20 cellular contexts compared by ENCODE assay signal in genomic region chr7:76278540-76278939, GRCh38. TPM values are rescaled to one million over a fixed set of nuclear protein-coding genes. Genes with fewer than 3 reads are reported as not detected.
DNase-seq lines count a peak whose midpoint lies in the region; ATAC-seq and TF ChIP-seq lines count a peak whose summit lies in the region.
"Had no signal": no experiment of that assay in that cellular context is flagged by ENCODE, and none has a peak within 500 bp of the region (broad histone marks: within the 10 kb centered on the region; RNA-seq: fewer than 3 reads in every experiment).

No MANE protein-coding gene starts in this region.

- no peaks in the 10 kb centered on the region for H3K9me3 Mint-ChIP-seq in activated CD4-positive, alpha-beta T cell treated with anti-CD3 and anti-CD28 coated beads, Interleukin-2, amount 10 ng/mL, durations not matched to agents 24 days and 14 days
- H3K9me3 Mint-ChIP-seq: activated T-cell treated with anti-CD3 and anti-CD28 coated beads, Interleukin-2, amount 50 U/mL, for 24 hours had no signal

- no peak overlapping the region for H3K4me3 Mint-ChIP-seq in activated CD4-positive, alpha-beta T cell treated with anti-CD3 and anti-CD28 coated beads, Interleukin-2, amount 10 ng/mL, durations not matched to agents 24 days and 14 days
- H3K4me3 Mint-ChIP-seq: activated T-cell treated with anti-CD3 and anti-CD28 coated beads, Interleukin-2, amount 50 U/mL, for 24 hours had no signal

- intact Hi-C loops in activated CD4-positive, alpha-beta T cell treated with anti-CD3 and anti-CD28 coated beads, Interleukin-2, amount 10 ng/mL, durations not matched to agents 24 days and 14 days (cut with micrococcal nuclease) = no loop called here
- intact Hi-C loops in body of pancreas (cut with DNase I) = no loop called here

- peak; percentile 43 for DNase-seq in AG08396 (ENCODE audit: low spot score)
- peak; percentile 71 for DNase-seq in Karpas-422
- DNase-seq in SW480 (ENCODE audit: low spot score) = peak; percentile 62
- no peak for DNase-seq in activated CD4-positive, alpha-beta T cell treated with anti-CD3 and anti-CD28 coated beads, Interleukin-2, amount 10 ng/mL, durations not matched to agents 24 days and 14 days
- no peak for DNase-seq in stimulated activated naive CD4-positive, alpha-beta T cell treated with Interleukin-2 at 50 U/mL for 16 hours (lab: John Stamatoyannopoulos, UW)
- no peak for DNase-seq in body of pancreas
- DNase-seq: activated CD4-positive, alpha-beta T cell treated with anti-CD3 and anti-CD28 coated beads, Interleukin-2, amount 50 U/mL, for 4 hours; activated naive CD4-positive, alpha-beta T cell treated with anti-CD3 and anti-CD28 coated beads, Interleukin-2, amount 50 U/mL, for 16 hours; activated T-cell treated with anti-CD3 and anti-CD28 coated beads, Interleukin-2, amount 50 U/mL, for 24 hours; colonic mucosa; mammary epithelial cell; MG63; naive thymus-derived CD4-positive, alpha-beta T cell; NCI-H187 treated with DMSO at 0.1 percent for 48 hours; posterior cingulate gyrus; stimulated activated CD8-positive, alpha-beta memory T cell treated with anti-CD3 and anti-CD28 coated beads, Interleukin-4, amount 100 ng/mL, for 48 hours had no signal

- H3K36me3 ChIP-seq in Karpas-422 (ENCODE audit: insufficient read depth, low read length) (no peaks in the 10 kb centered on the region), body of pancreas (replicated peaks in 1 of 2; ENCODE audit: insufficient read depth in 1 of 2, low read depth in 2 of 2) (no peaks in the 10 kb centered on the region)
- H3K36me3 ChIP-seq: colonic mucosa, MG63, suprapubic skin had no signal

- H3K4me2 ChIP-seq in Karpas-422 (ENCODE audit: low read depth, low read length, poor library complexity, severe bottlenecking) = no peak overlapping the region

- no peak overlapping the region for H3K9ac ChIP-seq in Karpas-422 (ENCODE audit: low read length)

- H3K27ac ChIP-seq in 22Rv1 (peak overlapping the region; percentile 23; the same call in 1 of the 2 replicates), Karpas-422 (ENCODE audit: low read length) (no peak overlapping the region), body of pancreas (no peak overlapping the region)
- H3K27ac ChIP-seq: colonic mucosa, skin epidermis, suprapubic skin had no signal

- H3K27ac Mint-ChIP-seq in activated CD4-positive, alpha-beta T cell treated with anti-CD3 and anti-CD28 coated beads, Interleukin-2, amount 10 ng/mL, durations not matched to agents 24 days and 14 days = no peak overlapping the region
- H3K27ac Mint-ChIP-seq: activated T-cell treated with anti-CD3 and anti-CD28 coated beads, Interleukin-2, amount 50 U/mL, for 24 hours; naive thymus-derived CD4-positive, alpha-beta T cell had no signal

- H3K36me3 Mint-ChIP-seq in activated CD4-positive, alpha-beta T cell treated with anti-CD3 and anti-CD28 coated beads, Interleukin-2, amount 10 ng/mL, durations not matched to agents 24 days and 14 days (ENCODE audit: low read depth) = peaks cover 2% of the 10 kb centered on the region

- ATAC-seq in HG03342 (IDR thresholded peaks at IDR 0.05; ENCODE audit: unreplicated experiment) = no peak
- ATAC-seq in body of pancreas = no peak
- ATAC-seq: naive thymus-derived CD4-positive, alpha-beta T cell had no signal

- no peaks in the 10 kb centered on the region for H3K79me2 ChIP-seq in Karpas-422 (ENCODE audit: low read length)

- no peaks in the 10 kb centered on the region for H3K27me3 ChIP-seq in Karpas-422 (ENCODE audit: low read length)
- H3K27me3 ChIP-seq in body of pancreas = peaks cover 0 to 3% of the 10 kb centered on the region in 2 donors
- H3K27me3 ChIP-seq: MG63 had no signal

- no peak for TF ChIP-seq POLR2A in body of pancreas (IDR thresholded peaks at IDR 0.05)

- TF ChIP-seq CTCF in 22Rv1 (IDR thresholded peaks at IDR 0.05) (no peak), body of pancreas (IDR thresholded peaks at IDR 0.05) (no peak)

- H2AFZ ChIP-seq in Karpas-422 (ENCODE audit: low read length) = no peak overlapping the region

- no peaks in the 10 kb centered on the region for H3K9me2 ChIP-seq in Karpas-422 (replicated peaks; ENCODE audit: insufficient read depth, low read length)

- WGBS in body of pancreas, 2 donors = 91% methylated on average over 1 of the region's 1 CpG; no CpG with 5 or more reads in 1 of the 2 donors

- H3K9me3 ChIP-seq in Karpas-422 (ENCODE audit: low read length) (no peaks in the 10 kb centered on the region), body of pancreas (no peaks in the 10 kb centered on the region)
- H3K9me3 ChIP-seq: colonic mucosa, MG63, suprapubic skin had no signal

- peaks cover 13% of the 10 kb centered on the region for H3K4me1 Mint-ChIP-seq in activated CD4-positive, alpha-beta T cell treated with anti-CD3 and anti-CD28 coated beads, Interleukin-2, amount 10 ng/mL, durations not matched to agents 24 days and 14 days

- H3K4me3 ChIP-seq in Karpas-422 (ENCODE audit: low read length) (no peak overlapping the region), body of pancreas (no peak overlapping the region)
- H3K4me3 ChIP-seq: colonic mucosa, MG63, skin epidermis, suprapubic skin had no signal

- H4K20me1 ChIP-seq in Karpas-422 (ENCODE audit: insufficient read depth, low read depth, low read length) = no peaks in the 10 kb centered on the region

- no peaks in the 10 kb centered on the region for H3K4me1 ChIP-seq in Karpas-422 (ENCODE audit: low read length)
- H3K4me1 ChIP-seq in body of pancreas = peaks cover 20% of the 10 kb centered on the region
- H3K4me1 ChIP-seq: colonic mucosa had no signal

- H3K27me3 Mint-ChIP-seq in activated CD4-positive, alpha-beta T cell treated with anti-CD3 and anti-CD28 coated beads, Interleukin-2, amount 10 ng/mL, durations not matched to agents 24 days and 14 days = peaks cover 35% of the 10 kb centered on the region

RNA-seq across cellular contexts. Expression of gene HSPB1, which starts 23.9 kb away (rescaled TPM):
- 5.2 and 17.7 TPM in 2 replicates for total RNA-seq in Karpas-422 (2014; rRNA removed; shearing (Covaris generic); ENCODE audit: low replicate concordance)
- total RNA-seq in activated CD4-positive, alpha-beta T cell treated with anti-CD3 and anti-CD28 coated beads, Interleukin-2, amount 10 ng/mL, durations not matched to agents 24 days and 14 days = 112 and 117 TPM in 2 replicates
- total RNA-seq in body of pancreas = 100 to 1,000 TPM; 367 to 445 TPM

Comparison
In these comparisons a context has a peak if more than half of its experiments do, and no peak if none do; other contexts are left out.
1. DNase-seq: peak in AG08396 (single experiment), Karpas-422 (single experiment) and SW480 (single experiment); none in activated CD4-positive, alpha-beta T cell treated with anti-CD3 and anti-CD28 coated beads, Interleukin-2, amount 10 ng/mL, durations not matched to agents 24 days and 14 days (single experiment), stimulated activated naive CD4-positive, alpha-beta T cell treated with Interleukin-2 at 50 U/mL for 16 hours (single experiment) and body of pancreas (0 of 4).